21 cellular contexts compared by ENCODE assay signal in genomic region chr1:204703826-204704612, GRCh38. TPM values are rescaled to one million over a fixed set of nuclear protein-coding genes. Genes with fewer than 3 reads are reported as not detected.
"Had no signal": no experiment of that assay in that cellular context is flagged by ENCODE, and none has a peak within 500 bp of the region (broad histone marks: within the 10 kb centered on the region; RNA-seq: fewer than 3 reads in every experiment).

No MANE protein-coding gene starts in this region.

- H3K27me3 ChIP-seq: adrenal gland, foreskin keratinocyte, ovary, right atrium auricular region, upper lobe of left lung had no signal

- H3K4me1 ChIP-seq: adrenal gland, prostate gland, right atrium auricular region, upper lobe of left lung had no signal

- H3K36me3 ChIP-seq: adrenal gland, ovary, prostate gland, right atrium auricular region, thoracic aorta, upper lobe of left lung had no signal

- H3K27ac ChIP-seq: adrenal gland, foreskin keratinocyte, ovary, prostate gland, right atrium auricular region, thoracic aorta, upper lobe of left lung had no signal

- H3K9me3 ChIP-seq: adrenal gland, ovary, prostate gland, right atrium auricular region, thoracic aorta, upper lobe of left lung had no signal

- DNase-seq: activated CD8-positive, alpha-beta memory T cell treated with anti-CD3 and anti-CD28 coated beads for 24 hours; activated CD8-positive, alpha-beta memory T cell treated with anti-CD3 and anti-CD28 coated beads, Interleukin-2, amount 50 U/mL, for 4 hours; activated naive CD4-positive, alpha-beta T cell; activated T-cell treated with anti-CD3 and anti-CD28 coated beads, Interleukin-2, amount 50 U/mL, for 4 hours; adrenal gland; erythroblast; foreskin keratinocyte; kidney glomerular epithelial cell; left ventricle myocardium superior; mammary epithelial cell; midbrain; ovary; stimulated activated CD4-positive, alpha-beta T cell treated with anti-CD3 and anti-CD28 coated beads, Interleukin-4, amount 100 ng/mL, for 24 hours; stimulated activated naive CD4-positive, alpha-beta T cell treated with Interleukin-2 at 50 U/mL for 16 hours; T-helper 1 cell; upper lobe of left lung had no signal

- H3K4me3 ChIP-seq: adrenal gland, ovary, prostate gland, right atrium auricular region, thoracic aorta, upper lobe of left lung had no signal

- ATAC-seq: activated T-cell treated with anti-CD3 and anti-CD28 coated beads, Interleukin-2, amount 50 U/mL, for 4 hours; foreskin keratinocyte; left ventricle myocardium superior; WTC11 had no signal

RNA-seq across cellular contexts. Expression of gene LRRN2, which starts 18.5 kb away (rescaled TPM):
- total RNA-seq: activated T-cell treated with anti-CD3 and anti-CD28 coated beads, Interleukin-2, amount 50 U/mL, for 4 hours; activated T-helper 2 cell treated with anti-CD3 and anti-CD28 coated beads, Interferon-gamma antibody, Interleukin-2, Interleukin-4, amounts not matched to agents 10 μg/mL and 5 μg/mL and 100 μg/mL, durations not matched to agents 14 hours and 24 hours and 36 hours; foreskin keratinocyte had no signal
